22 cellular contexts compared by ENCODE assay signal in genomic region chr3:49757197-49757596, GRCh38. TPM values are rescaled to one million over a fixed set of nuclear protein-coding genes. Genes with fewer than 3 reads are reported as not detected.
DNase-seq lines count a peak whose midpoint lies in the region; ATAC-seq, FAIRE-seq and TF ChIP-seq lines count a peak whose summit lies in the region.
"Had no signal": no experiment of that assay in that cellular context is flagged by ENCODE, and none has a peak within 500 bp of the region (broad histone marks: within the 10 kb centered on the region; RNA-seq: fewer than 3 reads in every experiment).

No MANE protein-coding gene starts in this region.

- 0 out of 3 replicates have a peak, but pooled peaks cover 7% of the 10 kb centered on the region for H3K36me3 ChIP-seq in K562 (ENCODE audit: control insufficient read depth, insufficient read depth, low read length)

- no peak overlapping the region for H3K4me3 ChIP-seq in K562
- H3K4me3 ChIP-seq: BLaER1 treated with 17β-estradiol and CSF1 and Interleukin-3, amounts not matched to agents 10 nM and 100 nM; GM12878; GM23248 had no signal

- in situ Hi-C loops in K562 (cut with MboI): no loop called here

- peaks cover 24% of the 10 kb centered on the region for H3K4me1 Mint-ChIP-seq in stimulated activated naive CD8-positive, alpha-beta T cell treated with anti-CD3 and anti-CD28 coated beads, Interleukin-15, Interleukin-2, amounts not matched to agents 100 ng/mL and 50 ng/mL, for 24 hours (ENCODE audit: low read depth)
- H3K4me1 Mint-ChIP-seq in stimulated activated naive CD8-positive, alpha-beta T cell treated with anti-CD3 and anti-CD28 coated beads, Interleukin-15, amount 100 ng/mL, for 72 hours: peaks cover 18% of the 10 kb centered on the region
- H3K4me1 Mint-ChIP-seq in nephron progenitor cell: peaks cover 21% of the 10 kb centered on the region

- H3K4me3 Mint-ChIP-seq in stimulated activated naive CD8-positive, alpha-beta T cell treated with anti-CD3 and anti-CD28 coated beads, Interleukin-15, Interleukin-2, amounts not matched to agents 100 ng/mL and 50 ng/mL, for 24 hours: no peak overlapping the region
- H3K4me3 Mint-ChIP-seq in stimulated activated naive CD8-positive, alpha-beta T cell treated with anti-CD3 and anti-CD28 coated beads, Interleukin-15, amount 100 ng/mL, for 72 hours: no peak overlapping the region
- no peak overlapping the region for H3K4me3 Mint-ChIP-seq in nephron progenitor cell
- H3K4me3 Mint-ChIP-seq: B cell; CD8-positive, alpha-beta T cell; H9 had no signal

- DNase-seq in stimulated activated naive CD8-positive, alpha-beta T cell treated with anti-CD3 and anti-CD28 coated beads, Interleukin-15, amount 100 ng/mL, for 72 hours: no peak
- DNase-seq in K562 (ENCODE audit: extremely low read depth in 1 of 4, low spot score in 3 of 4) (peak in 1 of 4 experiments; percentile 22), nephron progenitor cell (no peak)
- DNase-seq: CD8-positive, alpha-beta T cell; DMS 273 treated with DMSO at 0.1 percent for 48 hours; DMS53; DND-41; EL; GM23248; H9 had no signal

- no peak for TF ChIP-seq RAD21 in K562 (CRISPR knock-in tag; conservative IDR thresholded peaks at IDR 0.05 in 1 of 2, IDR thresholded peaks at IDR 0.05 in 1 of 2)

- no peak overlapping the region for H3K27ac ChIP-seq in K562 (ENCODE audit: extremely low read depth, low read depth, low read length)
- H3K27ac ChIP-seq: BLaER1 treated with 17β-estradiol and CSF1 and Interleukin-3, amounts not matched to agents 10 nM and 100 nM; GM23248; HL-60 had no signal

- peaks cover 4% of the 10 kb centered on the region for H3K36me3 Mint-ChIP-seq in stimulated activated naive CD8-positive, alpha-beta T cell treated with anti-CD3 and anti-CD28 coated beads, Interleukin-15, Interleukin-2, amounts not matched to agents 100 ng/mL and 50 ng/mL, for 24 hours (ENCODE audit: low read depth)
- peaks cover 15% of the 10 kb centered on the region for H3K36me3 Mint-ChIP-seq in nephron progenitor cell (ENCODE audit: low read depth)

- H3K9me1 ChIP-seq in K562 (ENCODE audit: control insufficient read depth, insufficient read depth, low read length): no peaks in the 10 kb centered on the region

- H3K9ac ChIP-seq in K562 (ENCODE audit: insufficient read depth in 1 of 2, low read depth in 2 of 2, low read length in 2 of 2): no peak overlapping the region
- H3K9ac ChIP-seq: BLaER1 treated with 17β-estradiol and CSF1 and Interleukin-3, amounts not matched to agents 10 nM and 100 nM; GM23248 had no signal

- H3K79me2 ChIP-seq in K562 (ENCODE audit: control insufficient read depth, insufficient read depth, low read length): peaks cover 72% of the 10 kb centered on the region

- POLR2A ChIA-PET in K562 (lab: Yijun Ruan, JAX): interaction anchor here (1.2 to 2.7 kb wide), 5 partner anchors 9 to 29 kb away, joined by 3 to 12 read pairs (median 4); no protein-coding TSS in a partner anchor

- no peak for ATAC-seq in stimulated activated naive CD8-positive, alpha-beta T cell treated with anti-CD3 and anti-CD28 coated beads, Interleukin-15, amount 100 ng/mL, for 72 hours
- ATAC-seq in K562 (peak; percentile 66), HG02759 (IDR thresholded peaks at IDR 0.05; ENCODE audit: unreplicated experiment) (no peak), GM21786 (IDR thresholded peaks at IDR 0.05; ENCODE audit: unreplicated experiment) (no peak), HG03354 (IDR thresholded peaks at IDR 0.05; ENCODE audit: poor library complexity, severe bottlenecking, unreplicated experiment) (no peak)
- ATAC-seq: CD8-positive, alpha-beta T cell; GM12878 had no signal

- no peak for TF ChIP-seq CTCF in K562 (IDR thresholded peaks at IDR 0.05 in 2 of 3, conservative IDR thresholded peaks at IDR 0.05 in 1 of 3; ENCODE audit: insufficient read depth in 2 of 3, low read depth in 1 of 3, low read length in 3 of 3)
- no peak for TF ChIP-seq CTCF in nephron progenitor cell (IDR thresholded peaks at IDR 0.05)

- H3K4me2 ChIP-seq in K562 (ENCODE audit: insufficient read depth, low read length): no peak overlapping the region; the same call in 1 of the 2 replicates

- 0% methylated on average over 1 of the region's 2 CpGs for WGBS in K562 (ENCODE audit: insufficient coverage, low coverage, missing lambda C conversion rate)

- TF ChIP-seq POLR2A in K562 (conservative IDR thresholded peaks at IDR 0.05): no peak

- FAIRE-seq in K562 (lab: Jason Lieb, UNC): no peak
- FAIRE-seq: GM12878, GM19239 had no signal

- no peak for TF ChIP-seq EP300 in K562 (IDR thresholded peaks at IDR 0.05; ENCODE audit: low read length)

- H3K27me3 Mint-ChIP-seq in stimulated activated naive CD8-positive, alpha-beta T cell treated with anti-CD3 and anti-CD28 coated beads, Interleukin-15, Interleukin-2, amounts not matched to agents 100 ng/mL and 50 ng/mL, for 24 hours: no peaks in the 10 kb centered on the region
- H3K27me3 Mint-ChIP-seq in stimulated activated naive CD8-positive, alpha-beta T cell treated with anti-CD3 and anti-CD28 coated beads, Interleukin-15, amount 100 ng/mL, for 72 hours: no peaks in the 10 kb centered on the region
- no peaks in the 10 kb centered on the region for H3K27me3 Mint-ChIP-seq in nephron progenitor cell (ENCODE audit: low read depth, poor library complexity)
- H3K27me3 Mint-ChIP-seq: B cell had no signal

- H3K9me3 ChIP-seq in K562 (replicated peaks; ENCODE audit: control insufficient read depth, insufficient read depth, low read depth, low read length): no peaks in the 10 kb centered on the region
- H3K9me3 ChIP-seq: BLaER1 treated with 17β-estradiol and CSF1 and Interleukin-3, amounts not matched to agents 10 nM and 100 nM had no signal

- H3K27ac Mint-ChIP-seq in stimulated activated naive CD8-positive, alpha-beta T cell treated with anti-CD3 and anti-CD28 coated beads, Interleukin-15, Interleukin-2, amounts not matched to agents 100 ng/mL and 50 ng/mL, for 24 hours: peak overlapping the region; percentile 37
- no peak overlapping the region for H3K27ac Mint-ChIP-seq in stimulated activated naive CD8-positive, alpha-beta T cell treated with anti-CD3 and anti-CD28 coated beads, Interleukin-15, amount 100 ng/mL, for 72 hours
- H3K27ac Mint-ChIP-seq in nephron progenitor cell: peak overlapping the region; percentile 90
- H3K27ac Mint-ChIP-seq: B cell; CD8-positive, alpha-beta T cell had no signal

- H3K9me3 Mint-ChIP-seq in stimulated activated naive CD8-positive, alpha-beta T cell treated with anti-CD3 and anti-CD28 coated beads, Interleukin-15, Interleukin-2, amounts not matched to agents 100 ng/mL and 50 ng/mL, for 24 hours: no peaks in the 10 kb centered on the region
- no peaks in the 10 kb centered on the region for H3K9me3 Mint-ChIP-seq in stimulated activated naive CD8-positive, alpha-beta T cell treated with anti-CD3 and anti-CD28 coated beads, Interleukin-15, amount 100 ng/mL, for 72 hours
- H3K9me3 Mint-ChIP-seq in nephron progenitor cell: no peaks in the 10 kb centered on the region
- H3K9me3 Mint-ChIP-seq: CD8-positive, alpha-beta T cell; H9 had no signal

- no TSS peak for BruUV-seq in K562 (replicated peaks; lab: Mats Ljungman, UMichigan)

- CTCF ChIA-PET in K562 (lab: Yijun Ruan, JAX; ENCODE audit: low intra/inter-chr PET ratio): no interaction called here

- no peak overlapping the region for H2AFZ ChIP-seq in K562 (ENCODE audit: low read depth, low read length)
- H2AFZ ChIP-seq: GM23248 had no signal

- H4K20me1 ChIP-seq in K562 (replicated peaks; ENCODE audit: control insufficient read depth, insufficient read depth, low read length): peaks cover 13% of the 10 kb centered on the region; the same call in 1 of the 2 replicates

- no peaks in the 10 kb centered on the region; a peak in 2 of 5 replicates for H3K4me1 ChIP-seq in K562 (replicated peaks in 1 of 2; ENCODE audit: control insufficient read depth in 2 of 2, insufficient read depth in 2 of 2, low read length in 2 of 2)

- H3K27me3 ChIP-seq in K562 (ENCODE audit: control insufficient read depth in 2 of 2, insufficient read depth in 2 of 2, low read length in 2 of 2): no peaks in the 10 kb centered on the region
- H3K27me3 ChIP-seq: BLaER1 treated with 17β-estradiol and CSF1 and Interleukin-3, amounts not matched to agents 10 nM and 100 nM had no signal

- intact Hi-C loops in K562 (cut with micrococcal nuclease): no loop called here

RNA-seq across cellular contexts. Expression of gene IP6K1, which starts 29.1 kb away (rescaled TPM):
- total RNA-seq in K562 (2011; cell fraction: chromatin; rRNA removed; ENCODE audit: low replicate concordance): 68.0 and 181 TPM in 2 replicates
- 71.4 and 81.3 TPM in 2 replicates for total RNA-seq in K562 (2011; cell fraction: nucleolus; rRNA removed)
- total RNA-seq in K562 (2011; cell fraction: nucleoplasm; rRNA removed): 41.8 and 80.9 TPM in 2 replicates
- total RNA-seq in K562 (2014; rRNA removed) (13.1 and 18.2 TPM in 2 replicates), K562 (2014; rRNA removed; fragmentation: Illumina TruSeq; extraction: Trizol) (7.9 and 10.5 TPM in 2 replicates), K562 (2015; rRNA removed; fragmentation: Illumina TruSeq; extraction: Trizol) (12.0 and 12.9 TPM in 2 replicates), K562 (2021) (29.2 and 31.2 TPM in 2 replicates)
- polyA plus RNA-seq in K562 (2011; rRNA removed) (27.9 and 31.5 TPM in 2 replicates), K562 (2014; fragmentation: Illumina TruSeq; extraction: Trizol) (13.4 and 16.4 TPM in 2 replicates), K562 (2014; fragmentation: Nextera tagmentation; extraction: Ambion mirVana) (1 to 10 TPM in 1 of 2 experiments, under 1 TPM in 1; 0.46 to 1.9 TPM), K562 (2014; rRNA removed) (15.4 and 15.6 TPM in 2 replicates)
- 18.1 and 28.3 TPM in 2 replicates for polyA plus RNA-seq in K562 (2011; cell fraction: cytosol; rRNA removed)
- 20.1 and 35.9 TPM in 2 replicates for polyA plus RNA-seq in K562 (2011; cell fraction: nucleus; rRNA removed)
- 16.9 and 19.5 TPM in 2 replicates for polyA plus RNA-seq in K562 (2012)
- polyA minus RNA-seq in K562 (2011; rRNA and poly(A)+ RNA removed): 34.2 and 41.7 TPM in 2 replicates
- polyA minus RNA-seq in K562 (2011; cell fraction: cytosol; rRNA and poly(A)+ RNA removed): 28.8 and 32.4 TPM in 2 replicates
- polyA minus RNA-seq in K562 (2011; cell fraction: nucleus; rRNA and poly(A)+ RNA removed): 12.5 and 13.9 TPM in 2 replicates

RNA-seq across cellular contexts. Expression of gene GMPPB, which starts 33.4 kb away (rescaled TPM):
- 23.6 and 70.2 TPM in 2 replicates for total RNA-seq in K562 (2011; cell fraction: chromatin; rRNA removed; ENCODE audit: low replicate concordance)
- total RNA-seq in K562 (2011; cell fraction: nucleolus; rRNA removed): 47.0 and 56.7 TPM in 2 replicates
- total RNA-seq in K562 (2011; cell fraction: nucleoplasm; rRNA removed): 29.1 and 36.1 TPM in 2 replicates
- total RNA-seq in K562 (2014; rRNA removed) (11.0 and 18.0 TPM in 2 replicates), K562 (2014; rRNA removed; fragmentation: Illumina TruSeq; extraction: Trizol) (4.3 and 5.5 TPM in 2 replicates), K562 (2015; rRNA removed; fragmentation: Illumina TruSeq; extraction: Trizol) (8.8 and 9.2 TPM in 2 replicates), K562 (2021) (16.4 and 17.4 TPM in 2 replicates)
- polyA plus RNA-seq in K562 (2011; rRNA removed) (8.1 and 10.3 TPM in 2 replicates), K562 (2014; fragmentation: Illumina TruSeq; extraction: Trizol) (5.8 and 7.4 TPM in 2 replicates), K562 (2014; fragmentation: Nextera tagmentation; extraction: Ambion mirVana) (under 1 TPM; 0.53 to 0.92 TPM), K562 (2014; rRNA removed) (11.3 and 13.3 TPM in 2 replicates)
- polyA plus RNA-seq in K562 (2011; cell fraction: cytosol; rRNA removed): 8.4 and 10.6 TPM in 2 replicates
- 36.7 and 37.8 TPM in 2 replicates for polyA plus RNA-seq in K562 (2011; cell fraction: nucleus; rRNA removed)
- polyA plus RNA-seq in K562 (2012): 11.6 and 18.7 TPM in 2 replicates
- 7.8 and 8.5 TPM in 2 replicates for polyA minus RNA-seq in K562 (2011; rRNA and poly(A)+ RNA removed)
- polyA minus RNA-seq in K562 (2011; cell fraction: cytosol; rRNA and poly(A)+ RNA removed): 6.6 and 7.7 TPM in 2 replicates
- polyA minus RNA-seq in K562 (2011; cell fraction: nucleus; rRNA and poly(A)+ RNA removed): 22.8 and 34.7 TPM in 2 replicates

RNA-seq across cellular contexts. Expression of gene AMIGO3, which starts 37.7 kb away (rescaled TPM):
- 5.9 TPM in 1 of 2 replicates, not detected in the other for total RNA-seq in K562 (2011; cell fraction: chromatin; rRNA removed; ENCODE audit: low replicate concordance)
- 5.9 and 8.8 TPM in 2 replicates for total RNA-seq in K562 (2011; cell fraction: nucleolus; rRNA removed)
- 0.51 TPM in 1 of 2 replicates, not detected in the other for total RNA-seq in K562 (2011; cell fraction: nucleoplasm; rRNA removed)
- total RNA-seq in K562 (2014; rRNA removed) (0.68 and 1.4 TPM in 2 replicates), K562 (2014; rRNA removed; fragmentation: Illumina TruSeq; extraction: Trizol) (not detected in 2 replicates), K562 (2015; rRNA removed; fragmentation: Illumina TruSeq; extraction: Trizol) (0.26 TPM in 1 of 2 replicates, not detected in the other), K562 (2021) (0.18 and 0.44 TPM in 2 replicates)
- polyA plus RNA-seq in K562 (2011; rRNA removed) (0.13 and 0.41 TPM in 2 replicates), K562 (2014; fragmentation: Illumina TruSeq; extraction: Trizol) (0.18 TPM in 1 of 2 replicates, not detected in the other), K562 (2014; fragmentation: Nextera tagmentation; extraction: Ambion mirVana) (not detected), K562 (2014; rRNA removed) (2.0 and 2.8 TPM in 2 replicates)
- polyA plus RNA-seq in K562 (2011; cell fraction: cytosol; rRNA removed): 3.1 TPM in 1 of 2 replicates, not detected in the other
- polyA plus RNA-seq in K562 (2011; cell fraction: nucleus; rRNA removed): 2.6 and 8.7 TPM in 2 replicates
- polyA plus RNA-seq in K562 (2012): 0.61 and 4.4 TPM in 2 replicates
- not detected in 2 replicates for polyA minus RNA-seq in K562 (2011; rRNA and poly(A)+ RNA removed)
- 0.38 and 2.4 TPM in 2 replicates for polyA minus RNA-seq in K562 (2011; cell fraction: cytosol; rRNA and poly(A)+ RNA removed)
- polyA minus RNA-seq in K562 (2011; cell fraction: nucleus; rRNA and poly(A)+ RNA removed): 2.4 and 3.3 TPM in 2 replicates
- total RNA-seq: B cell, GM23248 had no signal

RNA-seq across cellular contexts. Expression of gene CDHR4, which starts 42.5 kb away (rescaled TPM):
- 0.93 and 2.2 TPM in 2 replicates for total RNA-seq in K562 (2011; cell fraction: chromatin; rRNA removed; ENCODE audit: low replicate concordance)
- total RNA-seq in K562 (2011; cell fraction: nucleolus; rRNA removed): 0.79 and 1.0 TPM in 2 replicates
- total RNA-seq in K562 (2011; cell fraction: nucleoplasm; rRNA removed): 1.3 and 1.5 TPM in 2 replicates
- total RNA-seq in K562 (2014; rRNA removed) (not detected in 2 replicates), K562 (2014; rRNA removed; fragmentation: Illumina TruSeq; extraction: Trizol) (not detected in 2 replicates), K562 (2015; rRNA removed; fragmentation: Illumina TruSeq; extraction: Trizol) (not detected in 2 replicates), K562 (2021) (not detected in 2 replicates)
- polyA plus RNA-seq in K562 (2011; rRNA removed) (0.21 and 0.27 TPM in 2 replicates), K562 (2014; fragmentation: Illumina TruSeq; extraction: Trizol) (0.11 TPM in 1 of 2 replicates, not detected in the other), K562 (2014; fragmentation: Nextera tagmentation; extraction: Ambion mirVana) (not detected), K562 (2014; rRNA removed) (0.28 TPM in 1 of 2 replicates, not detected in the other)
- polyA plus RNA-seq in K562 (2011; cell fraction: cytosol; rRNA removed): 0.16 and 0.22 TPM in 2 replicates
- 1.6 and 4.2 TPM in 2 replicates for polyA plus RNA-seq in K562 (2011; cell fraction: nucleus; rRNA removed)
- polyA plus RNA-seq in K562 (2012): 0.16 and 0.21 TPM in 2 replicates
- not detected in 2 replicates for polyA minus RNA-seq in K562 (2011; rRNA and poly(A)+ RNA removed)
- not detected in 2 replicates for polyA minus RNA-seq in K562 (2011; cell fraction: cytosol; rRNA and poly(A)+ RNA removed)
- polyA minus RNA-seq in K562 (2011; cell fraction: nucleus; rRNA and poly(A)+ RNA removed): 0.54 and 0.56 TPM in 2 replicates
- total RNA-seq: A172, G401, GM12878, GM23248, H9, HT1080 had no signal
- polyA plus RNA-seq: GM12878, GM23248 had no signal

RNA-seq across cellular contexts. Expression of gene INKA1, which starts 45.9 kb away (rescaled TPM):
- total RNA-seq in K562 (2011; cell fraction: chromatin; rRNA removed; ENCODE audit: low replicate concordance): 1.3 and 12.1 TPM in 2 replicates
- 12.7 and 12.9 TPM in 2 replicates for total RNA-seq in K562 (2011; cell fraction: nucleolus; rRNA removed)
- total RNA-seq in K562 (2011; cell fraction: nucleoplasm; rRNA removed): 7.2 TPM in 2 replicates
- total RNA-seq in K562 (2014; rRNA removed) (13.6 and 13.9 TPM in 2 replicates), K562 (2014; rRNA removed; fragmentation: Illumina TruSeq; extraction: Trizol) (1.1 and 1.9 TPM in 2 replicates), K562 (2015; rRNA removed; fragmentation: Illumina TruSeq; extraction: Trizol) (6.7 and 7.6 TPM in 2 replicates), K562 (2021) (11.1 and 11.2 TPM in 2 replicates)
- polyA plus RNA-seq in K562 (2011; rRNA removed) (5.2 and 7.2 TPM in 2 replicates), K562 (2014; fragmentation: Illumina TruSeq; extraction: Trizol) (3.9 and 7.5 TPM in 2 replicates), K562 (2014; fragmentation: Nextera tagmentation; extraction: Ambion mirVana) (1 to 10 TPM in 1 of 2 experiments, under 1 TPM in 1; 0.55 to 1.2 TPM), K562 (2014; rRNA removed) (11.2 and 12.8 TPM in 2 replicates)
- 7.5 and 29.7 TPM in 2 replicates for polyA plus RNA-seq in K562 (2011; cell fraction: cytosol; rRNA removed)
- polyA plus RNA-seq in K562 (2011; cell fraction: nucleus; rRNA removed): 5.6 and 11.3 TPM in 2 replicates
- 9.2 and 11.0 TPM in 2 replicates for polyA plus RNA-seq in K562 (2012)
- polyA minus RNA-seq in K562 (2011; rRNA and poly(A)+ RNA removed): 2.6 and 5.5 TPM in 2 replicates
- polyA minus RNA-seq in K562 (2011; cell fraction: cytosol; rRNA and poly(A)+ RNA removed): 6.2 and 9.4 TPM in 2 replicates
- 10.9 and 11.8 TPM in 2 replicates for polyA minus RNA-seq in K562 (2011; cell fraction: nucleus; rRNA and poly(A)+ RNA removed)

Comparison
In these comparisons a context has a peak if more than half of its experiments do, and no peak if none do; other contexts are left out.
1. H3K27ac Mint-ChIP-seq: peak in stimulated activated naive CD8-positive, alpha-beta T cell treated with anti-CD3 and anti-CD28 coated beads, Interleukin-15, Interleukin-2, amounts not matched to agents 100 ng/mL and 50 ng/mL, for 24 hours (single experiment) and nephron progenitor cell (single experiment); none in stimulated activated naive CD8-positive, alpha-beta T cell treated with anti-CD3 and anti-CD28 coated beads, Interleukin-15, amount 100 ng/mL, for 72 hours (0 of 2).